Comparison of ENCODE assay signal across 8 cellular contexts in the genomic region with DNA sequence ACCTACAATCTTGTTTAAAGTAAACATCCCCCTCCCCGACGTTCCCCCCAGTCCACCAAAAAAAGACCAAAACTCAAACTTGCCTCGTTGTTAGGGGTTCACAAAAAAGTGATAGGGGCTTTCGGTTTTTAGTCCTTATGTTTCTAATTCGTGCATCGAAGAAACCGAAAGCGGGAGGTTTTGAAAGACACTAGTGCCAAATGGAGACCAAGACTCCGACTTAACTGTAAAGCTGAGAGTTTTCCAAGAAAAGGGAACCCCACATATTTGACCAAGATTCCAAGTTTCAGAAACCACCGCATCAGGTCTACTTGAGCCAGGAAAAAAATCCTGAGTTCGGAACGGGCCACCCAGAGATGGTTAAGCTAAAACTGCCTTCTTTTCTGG. TPM values are rescaled to one million over a fixed set of nuclear protein-coding genes. Genes with fewer than 3 reads are reported as not detected.
DNase-seq lines count a peak whose midpoint lies in the region; ATAC-seq and TF ChIP-seq lines count a peak whose summit lies in the region.

No MANE protein-coding gene starts in this region.

- H3K4me1 ChIP-seq in HUES64 (ENCODE audit: insufficient read depth, low read length) (peaks cover 7% of the 10 kb centered on the region; the same call in 1 of the 2 replicates), mononuclear cell (ENCODE audit: insufficient read depth, low read length) (peaks cover 39% of the 10 kb centered on the region)

- H3K4me3 ChIP-seq in HUES64 (ENCODE audit: low read length): peak overlapping the region; percentile 97
- peak overlapping the region; percentile 95 for H3K4me3 ChIP-seq in mononuclear cell (ENCODE audit: low read length)

- TF ChIP-seq CTCF in brain (conservative IDR thresholded peaks at IDR 0.05): no peak

- H3K4me1 Mint-ChIP-seq in brain: peaks cover 87% of the 10 kb centered on the region

- peaks cover 15% of the 10 kb centered on the region for H3K27me3 Mint-ChIP-seq in brain

- DNase-seq in ACHN (peak; percentile 44), posterior cingulate gyrus (no peak)

- intact Hi-C loops in posterior cingulate gyrus (cut with DNase I): loop anchor here (10.0 kb wide), 1 partner anchor 793 kb away; the partner anchor contains the start of gene COA1

- H3K27me3 ChIP-seq in HUES64 (ENCODE audit: insufficient read depth, low read length): no peaks in the 10 kb centered on the region
- H3K27me3 ChIP-seq in mononuclear cell (ENCODE audit: insufficient read depth, low read length): no peaks in the 10 kb centered on the region

- WGBS in HUES64: 2% methylated on average over 12 of the region's 12 CpGs

- H3K4me3 Mint-ChIP-seq in brain: peak overlapping the region; percentile 96 to 100 (median 98)

- H3K9me3 ChIP-seq in HUES64 (ENCODE audit: insufficient read depth, low read depth, low read length) (no peaks in the 10 kb centered on the region), mononuclear cell (ENCODE audit: low read depth, low read length) (no peaks in the 10 kb centered on the region)

- H3K9me3 Mint-ChIP-seq in brain: no peaks in the 10 kb centered on the region

- H3K27ac ChIP-seq in HUES64 (ENCODE audit: low read depth, low read length): peak overlapping the region; percentile 79

- peaks cover 41% of the 10 kb centered on the region for H3K36me3 ChIP-seq in HUES64 (ENCODE audit: insufficient read depth, low read length)

- H3K36me3 Mint-ChIP-seq in brain: peaks cover 20% of the 10 kb centered on the region

- peak overlapping the region; percentile 94 to 98 (median 98) for H3K27ac Mint-ChIP-seq in brain

- in situ Hi-C loops in ACHN (cut with HindIII; ENCODE audit: low pct_ligation_motif_present, low pct_unique_long_range_greater_than_20kb, low sequenced_read_pairs): no loop called here

- ATAC-seq in HG02938 (IDR thresholded peaks at IDR 0.05; ENCODE audit: unreplicated experiment) (no peak), GM19452 (IDR thresholded peaks at IDR 0.05; ENCODE audit: unreplicated experiment) (no peak), GM18861 (IDR thresholded peaks at IDR 0.05; ENCODE audit: unreplicated experiment) (no peak)

- H3K9ac ChIP-seq in HUES64 (ENCODE audit: low read depth, low read length): peak overlapping the region; percentile 97

RNA-seq across cellular contexts. Expression of gene PSMA2, which starts 0.5 kb away (rescaled TPM):
- polyA plus RNA-seq in HUES64 (2013, experiment 1 of 2): 264 TPM
- 275 TPM for polyA plus RNA-seq in HUES64 (2013, experiment 2 of 2)
- 69.3 TPM for polyA plus RNA-seq in brain (ENCODE audit: insufficient read depth, low read depth, low replicate concordance)
- total RNA-seq in mononuclear cell: 58.4 TPM

RNA-seq across cellular contexts. Expression of gene MRPL32, which starts 0.7 kb away (rescaled TPM):
- polyA plus RNA-seq in HUES64 (2013, experiment 1 of 2): 92.5 TPM
- polyA plus RNA-seq in HUES64 (2013, experiment 2 of 2): 83.1 TPM
- polyA plus RNA-seq in brain (ENCODE audit: insufficient read depth, low read depth, low replicate concordance): 30.8 TPM
- 38.4 TPM for total RNA-seq in mononuclear cell

RNA-seq across cellular contexts. Expression of gene C7orf25, which starts 19.6 kb away (rescaled TPM):
- 2.4 TPM for polyA plus RNA-seq in HUES64 (2013, experiment 1 of 2)
- polyA plus RNA-seq in HUES64 (2013, experiment 2 of 2): 3.2 TPM
- polyA plus RNA-seq in brain (ENCODE audit: insufficient read depth, low read depth, low replicate concordance): 1.7 TPM
- 2.0 TPM for total RNA-seq in mononuclear cell
